Comparison of ENCODE assay signal across 27 cellular contexts in genomic region chr5:52173133-52173532, GRCh38.
"Had no signal": no experiment of that assay in that cellular context is flagged by ENCODE, and none has a peak within 500 bp of the region (broad histone marks: within the 10 kb centered on the region; RNA-seq: fewer than 3 reads in every experiment).

No MANE protein-coding gene starts in this region.

- ATAC-seq: effector memory CD8-positive, alpha-beta T cell; esophagus mucosa; gastrocnemius medialis; heart right ventricle; left cardiac atrium; left lung; left ventricle myocardium superior; lower lobe of right lung; mucosa of descending colon had no signal

- H3K9me3 Mint-ChIP-seq: mesothelial cell of epicardium had no signal

- H3K4me3 Mint-ChIP-seq: dendritic cell treated with granulocyte-macrophage colony-stimulating factor and Interleukin-4, amounts not matched to agents 40 ng/mL and 50 ng/mL, for 4 days; effector memory CD8-positive, alpha-beta T cell; endodermal cell; mesothelial cell of epicardium; naive B cell had no signal

- H3K4me3 ChIP-seq: colonic mucosa, esophagus squamous epithelium, gastrocnemius medialis, heart right ventricle, left lung, lower lobe of right lung, mucosa of descending colon had no signal

- H3K27me3 Mint-ChIP-seq: dendritic cell treated with granulocyte-macrophage colony-stimulating factor and Interleukin-4, amounts not matched to agents 40 ng/mL and 50 ng/mL, for 4 days; effector memory CD8-positive, alpha-beta T cell; naive B cell had no signal

- H3K27ac ChIP-seq: colonic mucosa, epithelial cell of prostate, esophagus squamous epithelium, gastrocnemius medialis, heart right ventricle, left lung, lower lobe of right lung had no signal

- H3K36me3 Mint-ChIP-seq: mesothelial cell of epicardium, naive B cell had no signal

- H3K36me3 ChIP-seq: colonic mucosa, esophagus squamous epithelium, gastrocnemius medialis, heart right ventricle, left lung, lower lobe of right lung had no signal

- H3K27me3 ChIP-seq: colonic mucosa, esophagus squamous epithelium, gastrocnemius medialis, heart right ventricle, left lung had no signal

- DNase-seq: colonic mucosa; cortex of kidney; effector CD8-positive, alpha-beta T cell; effector memory CD8-positive, alpha-beta T cell; endodermal cell; erythroblast; esophagus squamous epithelium; foreskin fibroblast; foreskin melanocyte; gastrocnemius medialis; glutamatergic neuron; head of caudate nucleus; heart right ventricle; hippocampal formation; islet precursor cell; left cardiac atrium; lower lobe of right lung; mesenchymal stem cell; mucosa of descending colon; naive B cell had no signal

- H3K4me1 ChIP-seq: colonic mucosa, esophagus squamous epithelium, gastrocnemius medialis, heart right ventricle, left lung, lower lobe of right lung had no signal

- FAIRE-seq: endometrium had no signal

- H3K4me1 Mint-ChIP-seq: endodermal cell, mesothelial cell of epicardium, naive B cell had no signal

- H3K27ac Mint-ChIP-seq: dendritic cell treated with granulocyte-macrophage colony-stimulating factor and Interleukin-4, amounts not matched to agents 40 ng/mL and 50 ng/mL, for 4 days; effector memory CD8-positive, alpha-beta T cell; endodermal cell; mesothelial cell of epicardium; naive B cell had no signal

- H3K9me3 ChIP-seq: colonic mucosa, esophagus squamous epithelium, gastrocnemius medialis, mucosa of descending colon had no signal
